ENCODE assay signal across 20 cellular contexts in genomic region chr1:186473047-186473446, GRCh38. TPM values are rescaled to one million over a fixed set of nuclear protein-coding genes. Genes with fewer than 3 reads are reported as not detected.
DNase-seq lines count a peak whose midpoint lies in the region; ATAC-seq and TF ChIP-seq lines count a peak whose summit lies in the region.
"Had no signal": no experiment of that assay in that cellular context is flagged by ENCODE, and none has a peak within 500 bp of the region (broad histone marks: within the 10 kb centered on the region; RNA-seq: fewer than 3 reads in every experiment).

No MANE protein-coding gene starts in this region.

- DNase-seq in HFFc6: no peak
- DNase-seq in NCI-H82 (lab: John Stamatoyannopoulos, UW): peak; percentile 52
- DNase-seq in endodermal cell: no peak
- no peak for DNase-seq in activated CD4-positive, alpha-beta T cell treated with anti-CD3 and anti-CD28 coated beads for 4 hours
- no peak for DNase-seq in PC-9
- DNase-seq: ACHN; Calu3; CD4-positive, CD25-positive, alpha-beta regulatory T cell; DMS79; HCEC 1CT; Karpas-422; MM.1S; NCI-H1436 treated with DMSO at 0.1 percent for 48 hours; NCI-H2081; SIG-M5 had no signal

- H3K36me3 ChIP-seq in endodermal cell (ENCODE audit: control insufficient read depth, insufficient read depth, low read length) (no peaks in the 10 kb centered on the region), PC-9 (ENCODE audit: low read depth) (no peaks in the 10 kb centered on the region)

- H3K4me3 ChIP-seq in endodermal cell (ENCODE audit: low read length) (no peak overlapping the region), PC-9 (no peak overlapping the region)

- no peaks in the 10 kb centered on the region for H3F3A ChIP-seq in PC-9 (ENCODE audit: insufficient read depth, low read depth)

- H3K4me1 ChIP-seq in endodermal cell (ENCODE audit: control insufficient read depth, insufficient read depth, low read length): no peaks in the 10 kb centered on the region
- no peaks in the 10 kb centered on the region for H3K4me1 ChIP-seq in PC-9 (replicated peaks; ENCODE audit: insufficient read depth)

- CTCF ChIA-PET in PC-9 (lab: Charles Lee): no interaction called here

- BruUV-seq in PC-9 (replicated peaks; lab: Mats Ljungman, UMichigan): no TSS peak

- H3K9me3 Mint-ChIP-seq in HFFc6 (no peaks in the 10 kb centered on the region), endodermal cell (no peaks in the 10 kb centered on the region)
- H3K9me3 Mint-ChIP-seq: T-helper 2 cell treated with Interferon-gamma antibody and Interleukin-4, amounts not matched to agents 5 μg/mL and 100 μg/mL, for 36 hours had no signal

- H3K27me3 ChIP-seq in endodermal cell (ENCODE audit: control insufficient read depth, insufficient read depth, low read length, poor library complexity, severe bottlenecking) (peaks cover 57% of the 10 kb centered on the region), PC-9 (ENCODE audit: insufficient read depth, low read depth) (no peaks in the 10 kb centered on the region)

- H3K79me2 ChIP-seq in PC-9 (ENCODE audit: low read depth): no peaks in the 10 kb centered on the region

- TF ChIP-seq CTCF in HFFc6 (IDR thresholded peaks at IDR 0.05) (peak; percentile 18; the same call in 1 of the 2 replicates), endodermal cell (conservative IDR thresholded peaks at IDR 0.05) (peak; percentile 57), PC-9 (conservative IDR thresholded peaks at IDR 0.05) (no peak)

- H3K9me3 ChIP-seq in endodermal cell (ENCODE audit: control insufficient read depth, low read length) (no peaks in the 10 kb centered on the region), PC-9 (ENCODE audit: insufficient read depth, low read depth) (no peaks in the 10 kb centered on the region)

- H3K4me1 Mint-ChIP-seq in HFFc6 (ENCODE audit: low read depth) (peaks cover 32% of the 10 kb centered on the region), endodermal cell (no peaks in the 10 kb centered on the region)
- H3K4me1 Mint-ChIP-seq: CD4-positive, CD25-positive, alpha-beta regulatory T cell had no signal

- no peaks in the 10 kb centered on the region for H4K20me1 ChIP-seq in PC-9 (ENCODE audit: insufficient read depth)

- no peak overlapping the region for H3K27ac Mint-ChIP-seq in HFFc6
- no peak overlapping the region for H3K27ac Mint-ChIP-seq in endodermal cell
- H3K27ac Mint-ChIP-seq: CD4-positive, CD25-positive, alpha-beta regulatory T cell; T-helper 2 cell treated with Interferon-gamma antibody and Interleukin-4, amounts not matched to agents 5 μg/mL and 100 μg/mL, for 36 hours had no signal

- no peak overlapping the region for H3K27ac ChIP-seq in endodermal cell (ENCODE audit: low read depth, low read length)
- no peak overlapping the region for H3K27ac ChIP-seq in PC-9

- H3K9me2 ChIP-seq in PC-9 (ENCODE audit: insufficient read depth): no peaks in the 10 kb centered on the region

- H3K4me3 Mint-ChIP-seq in HFFc6: no peak overlapping the region
- no peak overlapping the region for H3K4me3 Mint-ChIP-seq in endodermal cell
- H3K4me3 Mint-ChIP-seq: CD4-positive, CD25-positive, alpha-beta regulatory T cell; T-helper 2 cell treated with Interferon-gamma antibody and Interleukin-4, amounts not matched to agents 5 μg/mL and 100 μg/mL, for 36 hours had no signal

- H3K27me3 Mint-ChIP-seq in HFFc6 (ENCODE audit: insufficient read depth): no peaks in the 10 kb centered on the region
- peaks cover 53% of the 10 kb centered on the region for H3K27me3 Mint-ChIP-seq in endodermal cell (ENCODE audit: insufficient read depth)
- H3K27me3 Mint-ChIP-seq: CD4-positive, CD25-positive, alpha-beta regulatory T cell had no signal

- H3K4me2 ChIP-seq in PC-9: no peak overlapping the region

- ATAC-seq in GM18867 (IDR thresholded peaks at IDR 0.05; ENCODE audit: unreplicated experiment) (peak; percentile 42), HG03342 (IDR thresholded peaks at IDR 0.05; ENCODE audit: unreplicated experiment) (no peak)

- 86% methylated on average over 4 of the region's 4 CpGs; no CpG with 5 or more reads in 1 of the 2 experiments for WGBS in endodermal cell (ENCODE audit: insufficient coverage in 1 of 2, insufficient read length in 1 of 2), 2 experiments

- H3K36me3 Mint-ChIP-seq in HFFc6 (ENCODE audit: low read depth) (no peaks in the 10 kb centered on the region), endodermal cell (ENCODE audit: low read depth) (no peaks in the 10 kb centered on the region)
- H3K36me3 Mint-ChIP-seq: CD4-positive, CD25-positive, alpha-beta regulatory T cell had no signal

- H3K9ac ChIP-seq in endodermal cell (ENCODE audit: extremely low read depth, low read length, poor library complexity, severe bottlenecking): no peak overlapping the region

- no peak overlapping the region for H2AFZ ChIP-seq in PC-9

- intact Hi-C loops in PC-9 (cut with micrococcal nuclease; ENCODE audit: unreplicated experiment): no loop called here

- POLR2A ChIA-PET in PC-9 (lab: Charles Lee; ENCODE audit: unreplicated experiment): no interaction called here

RNA-seq across cellular contexts. Expression of gene PDC, which starts 12.1 kb away (rescaled TPM):
- under 1 TPM in 2 of 6 experiments, not detected in 4; 0.17 TPM for total RNA-seq in HFFc6 (2021; fragmentation: NEBNext Ultra II Directional; extraction: Animal tissue kit (Norgen Biotek cat#: 25700))
- total RNA-seq in endodermal cell (not detected), PC-9 (2021) (not detected in 2 replicates)
- polyA plus RNA-seq in endodermal cell (2013, experiment 1 of 2): not detected
- not detected for polyA plus RNA-seq in endodermal cell (2013, experiment 2 of 2)
- total RNA-seq: Calu3; CD4-positive, CD25-positive, alpha-beta regulatory T cell; G401; RPMI7951 had no signal
- polyA plus RNA-seq: CD4-positive, CD25-positive, alpha-beta regulatory T cell had no signal
